ENCODE assay signal across 1 cellular context in genomic region chr18:12811191-12811950, GRCh38.
TF ChIP-seq lines count a peak whose summit lies in the region.

No MANE protein-coding gene starts in this region.

TF ChIP-seq in HepG2, 621 proteins besides CTCF, POLR2A, EP300 and RAD21 (continued from another document):
- TF ChIP-seq, protein P1, sequence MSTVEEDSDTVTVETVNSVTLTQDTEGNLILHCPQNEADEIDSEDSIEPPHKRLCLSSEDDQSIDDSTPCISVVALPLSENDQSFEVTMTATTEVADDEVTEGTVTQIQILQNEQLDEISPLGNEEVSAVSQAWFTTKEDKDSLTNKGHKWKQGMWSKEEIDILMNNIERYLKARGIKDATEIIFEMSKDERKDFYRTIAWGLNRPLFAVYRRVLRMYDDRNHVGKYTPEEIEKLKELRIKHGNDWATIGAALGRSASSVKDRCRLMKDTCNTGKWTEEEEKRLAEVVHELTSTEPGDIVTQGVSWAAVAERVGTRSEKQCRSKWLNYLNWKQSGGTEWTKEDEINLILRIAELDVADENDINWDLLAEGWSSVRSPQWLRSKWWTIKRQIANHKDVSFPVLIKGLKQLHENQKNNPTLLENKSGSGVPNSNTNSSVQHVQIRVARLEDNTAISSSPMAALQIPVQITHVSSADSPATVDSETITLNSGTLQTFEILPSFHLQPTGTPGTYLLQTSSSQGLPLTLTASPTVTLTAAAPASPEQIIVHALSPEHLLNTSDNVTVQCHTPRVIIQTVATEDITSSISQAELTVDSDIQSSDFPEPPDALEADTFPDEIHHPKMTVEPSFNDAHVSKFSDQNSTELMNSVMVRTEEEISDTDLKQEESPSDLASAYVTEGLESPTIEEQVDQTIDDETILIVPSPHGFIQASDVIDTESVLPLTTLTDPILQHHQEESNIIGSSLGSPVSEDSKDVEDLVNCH (CRISPR knock-in tag; IDR thresholded peaks at IDR 0.05), result no peak
- TF ChIP-seq, protein P2, sequence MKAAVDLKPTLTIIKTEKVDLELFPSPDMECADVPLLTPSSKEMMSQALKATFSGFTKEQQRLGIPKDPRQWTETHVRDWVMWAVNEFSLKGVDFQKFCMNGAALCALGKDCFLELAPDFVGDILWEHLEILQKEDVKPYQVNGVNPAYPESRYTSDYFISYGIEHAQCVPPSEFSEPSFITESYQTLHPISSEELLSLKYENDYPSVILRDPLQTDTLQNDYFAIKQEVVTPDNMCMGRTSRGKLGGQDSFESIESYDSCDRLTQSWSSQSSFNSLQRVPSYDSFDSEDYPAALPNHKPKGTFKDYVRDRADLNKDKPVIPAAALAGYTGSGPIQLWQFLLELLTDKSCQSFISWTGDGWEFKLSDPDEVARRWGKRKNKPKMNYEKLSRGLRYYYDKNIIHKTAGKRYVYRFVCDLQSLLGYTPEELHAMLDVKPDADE (CRISPR knock-in tag; IDR thresholded peaks at IDR 0.05), result no peak
- no peak for TF ChIP-seq ZNF17 (CRISPR knock-in tag; IDR thresholded peaks at IDR 0.05)
- no peak for TF ChIP-seq ISL2 (CRISPR knock-in tag; IDR thresholded peaks at IDR 0.05)
- no peak for TF ChIP-seq ZBTB34 (CRISPR knock-in tag; IDR thresholded peaks at IDR 0.05)
- TF ChIP-seq, protein P3, sequence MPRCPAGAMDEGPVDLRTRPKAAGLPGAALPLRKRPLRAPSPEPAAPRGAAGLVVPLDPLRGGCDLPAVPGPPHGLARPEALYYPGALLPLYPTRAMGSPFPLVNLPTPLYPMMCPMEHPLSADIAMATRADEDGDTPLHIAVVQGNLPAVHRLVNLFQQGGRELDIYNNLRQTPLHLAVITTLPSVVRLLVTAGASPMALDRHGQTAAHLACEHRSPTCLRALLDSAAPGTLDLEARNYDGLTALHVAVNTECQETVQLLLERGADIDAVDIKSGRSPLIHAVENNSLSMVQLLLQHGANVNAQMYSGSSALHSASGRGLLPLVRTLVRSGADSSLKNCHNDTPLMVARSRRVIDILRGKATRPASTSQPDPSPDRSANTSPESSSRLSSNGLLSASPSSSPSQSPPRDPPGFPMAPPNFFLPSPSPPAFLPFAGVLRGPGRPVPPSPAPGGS (CRISPR knock-in tag; IDR thresholded peaks at IDR 0.05), result no peak
- TF ChIP-seq JUNB (CRISPR knock-in tag; IDR thresholded peaks at IDR 0.05; ENCODE audit: borderline replicate concordance), result no peak
- no peak for TF ChIP-seq BCL6 (CRISPR knock-in tag; IDR thresholded peaks at IDR 0.05)
- no peak for TF ChIP-seq ZNF30 (CRISPR knock-in tag; IDR thresholded peaks at IDR 0.05)
- TF ChIP-seq RXRA (CRISPR knock-in tag; IDR thresholded peaks at IDR 0.05), result no peak
- no peak for TF ChIP-seq NFE2 (CRISPR knock-in tag; IDR thresholded peaks at IDR 0.05)
- no peak for TF ChIP-seq RCOR2 (CRISPR knock-in tag; IDR thresholded peaks at IDR 0.05)
- TF ChIP-seq SMYD3 (CRISPR knock-in tag; IDR thresholded peaks at IDR 0.05), result no peak
- TF ChIP-seq, protein P4, sequence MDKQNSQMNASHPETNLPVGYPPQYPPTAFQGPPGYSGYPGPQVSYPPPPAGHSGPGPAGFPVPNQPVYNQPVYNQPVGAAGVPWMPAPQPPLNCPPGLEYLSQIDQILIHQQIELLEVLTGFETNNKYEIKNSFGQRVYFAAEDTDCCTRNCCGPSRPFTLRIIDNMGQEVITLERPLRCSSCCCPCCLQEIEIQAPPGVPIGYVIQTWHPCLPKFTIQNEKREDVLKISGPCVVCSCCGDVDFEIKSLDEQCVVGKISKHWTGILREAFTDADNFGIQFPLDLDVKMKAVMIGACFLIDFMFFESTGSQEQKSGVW (CRISPR knock-in tag; IDR thresholded peaks at IDR 0.05; ENCODE audit: borderline replicate concordance), result no peak
- TF ChIP-seq ZNF367 (CRISPR knock-in tag; IDR thresholded peaks at IDR 0.05; ENCODE audit: borderline replicate concordance), result no peak
- no peak for TF ChIP-seq ARID4A (CRISPR knock-in tag; IDR thresholded peaks at IDR 0.05; ENCODE audit: borderline replicate concordance)
TF ChIP-seq in HepG2: peak in this region for 0.
